Comparison of ENCODE assay signal across 5 cellular contexts in genomic region chr10:8415029-8415428, GRCh38.
DNase-seq lines count a peak whose midpoint lies in the region; ATAC-seq, FAIRE-seq and TF ChIP-seq lines count a peak whose summit lies in the region.
"Not testable (repeated sequence)": the region's sequence is repeated elsewhere in the genome, so short reads cannot be mapped to it uniquely, and the experiment has no call there.

No MANE protein-coding gene starts in this region.

- H3K4me3 Mint-ChIP-seq in Caco-2 (ENCODE audit: unreplicated experiment), result peak overlapping the region; percentile 25
- H3K4me3 Mint-ChIP-seq in T-helper 2 cell treated with Interferon-gamma antibody and Interleukin-4, amounts not matched to agents 5 μg/mL and 100 μg/mL, for 36 hours; activated T-helper 1 cell treated with anti-CD3 and anti-CD28 coated beads, Interleukin-12 subunit alpha, Interleukin-12 subunit beta, Interleukin-2, Interleukin-4 antibody, amounts not matched to agents 30 ng/mL and 10 ng/mL and 1 ng/mL, durations not matched to agents 14 hours and 24 hours and 36 hours; immature natural killer cell: not testable (repeated sequence)

- in situ Hi-C loops in K562 (cut with MboI), result not testable (repeated sequence)

- not testable (repeated sequence) for H2AFZ ChIP-seq in K562 (ENCODE audit: low read depth, low read length)

- H3K9me3 ChIP-seq in Caco-2; K562 (replicated peaks; ENCODE audit: control insufficient read depth, insufficient read depth, low read depth, low read length): not testable (repeated sequence)

- not testable (repeated sequence) for TF ChIP-seq POLR2A in K562 (conservative IDR thresholded peaks at IDR 0.05)

- not testable (repeated sequence) for DNase-seq in Caco-2; T-helper 2 cell treated with Interferon-gamma antibody and Interleukin-4, amounts not matched to agents 5 μg/mL and 100 μg/mL, for 36 hours (ENCODE audit: low spot score); activated T-helper 1 cell treated with anti-CD3 and anti-CD28 coated beads, Interleukin-12 subunit alpha, Interleukin-12 subunit beta, Interleukin-2, Interleukin-4 antibody, amounts not matched to agents 30 ng/mL and 10 ng/mL and 1 ng/mL, durations not matched to agents 14 hours and 24 hours and 36 hours (ENCODE audit: low spot score); K562 (ENCODE audit: extremely low read depth in 1 of 4, low spot score in 3 of 4); immature natural killer cell

- not testable (repeated sequence) for H3K27me3 Mint-ChIP-seq in Caco-2 (ENCODE audit: insufficient read depth, unreplicated experiment); T-helper 2 cell treated with Interferon-gamma antibody and Interleukin-4, amounts not matched to agents 5 μg/mL and 100 μg/mL, for 36 hours (ENCODE audit: low read depth)
- H3K27me3 Mint-ChIP-seq in activated T-helper 1 cell treated with anti-CD3 and anti-CD28 coated beads, Interleukin-12 subunit alpha, Interleukin-12 subunit beta, Interleukin-2, Interleukin-4 antibody, amounts not matched to agents 30 ng/mL and 10 ng/mL and 1 ng/mL, durations not matched to agents 14 hours and 24 hours and 36 hours (ENCODE audit: insufficient read depth), result peaks cover 11% of the 10 kb centered on the region
- peaks cover 0 to 12% (median 0%) of the 10 kb centered on the region in 3 donors for H3K27me3 Mint-ChIP-seq in immature natural killer cell (ENCODE audit: low read depth in 3 of 3)

- H3K4me3 ChIP-seq in Caco-2 (ENCODE audit: low read depth, low read length); K562: not testable (repeated sequence)

- not testable (repeated sequence) for H3K9me1 ChIP-seq in K562 (ENCODE audit: control insufficient read depth, insufficient read depth, low read length)

- peaks cover 48% of the 10 kb centered on the region for H3K4me1 ChIP-seq in Caco-2
- not testable (repeated sequence) for H3K4me1 ChIP-seq in K562 (replicated peaks in 1 of 2; ENCODE audit: control insufficient read depth in 2 of 2, insufficient read depth in 2 of 2, low read length in 2 of 2)

- not testable (repeated sequence) for H3K27ac ChIP-seq in K562 (ENCODE audit: extremely low read depth, low read depth, low read length)

- H4K20me1 ChIP-seq in K562 (replicated peaks; ENCODE audit: control insufficient read depth, insufficient read depth, low read length), result not testable (repeated sequence)

- peak overlapping the region; percentile 36 for H3K27ac Mint-ChIP-seq in Caco-2 (ENCODE audit: unreplicated experiment)
- H3K27ac Mint-ChIP-seq in T-helper 2 cell treated with Interferon-gamma antibody and Interleukin-4, amounts not matched to agents 5 μg/mL and 100 μg/mL, for 36 hours, result peak overlapping the region; percentile 98
- peak overlapping the region; percentile 85 for H3K27ac Mint-ChIP-seq in activated T-helper 1 cell treated with anti-CD3 and anti-CD28 coated beads, Interleukin-12 subunit alpha, Interleukin-12 subunit beta, Interleukin-2, Interleukin-4 antibody, amounts not matched to agents 30 ng/mL and 10 ng/mL and 1 ng/mL, durations not matched to agents 14 hours and 24 hours and 36 hours
- H3K27ac Mint-ChIP-seq in immature natural killer cell, result peak overlapping the region in 5 of 6 donors; percentile 91 to 99 (median 99)

- intact Hi-C loops in Caco-2 (cut with micrococcal nuclease; ENCODE audit: unreplicated experiment); activated T-helper 1 cell treated with anti-CD3 and anti-CD28 coated beads, Interleukin-12 subunit alpha, Interleukin-12 subunit beta, Interleukin-2, Interleukin-4 antibody, amounts not matched to agents 30 ng/mL and 10 ng/mL and 1 ng/mL, durations not matched to agents 14 hours and 24 hours and 36 hours (cut with micrococcal nuclease): not testable (repeated sequence)
- intact Hi-C loops in K562 (cut with micrococcal nuclease), result loop anchor here (10.0 kb wide), 1 partner anchor 60 kb away; no protein-coding TSS in a partner anchor

- H3K27me3 ChIP-seq in Caco-2 (replicated peaks; ENCODE audit: control insufficient read depth, insufficient read depth, low read length); K562 (ENCODE audit: control insufficient read depth in 2 of 2, insufficient read depth in 2 of 2, low read length in 2 of 2): not testable (repeated sequence)

- H3K4me1 Mint-ChIP-seq in Caco-2 (ENCODE audit: low read depth, unreplicated experiment), result peaks cover 70% of the 10 kb centered on the region
- H3K4me1 Mint-ChIP-seq in T-helper 2 cell treated with Interferon-gamma antibody and Interleukin-4, amounts not matched to agents 5 μg/mL and 100 μg/mL, for 36 hours (ENCODE audit: low read depth), result peaks cover 64% of the 10 kb centered on the region
- peaks cover 36% of the 10 kb centered on the region for H3K4me1 Mint-ChIP-seq in activated T-helper 1 cell treated with anti-CD3 and anti-CD28 coated beads, Interleukin-12 subunit alpha, Interleukin-12 subunit beta, Interleukin-2, Interleukin-4 antibody, amounts not matched to agents 30 ng/mL and 10 ng/mL and 1 ng/mL, durations not matched to agents 14 hours and 24 hours and 36 hours (ENCODE audit: low read depth)
- peaks cover 34 to 38% of the 10 kb centered on the region in 2 donors for H3K4me1 Mint-ChIP-seq in immature natural killer cell

- not testable (repeated sequence) for H3K36me3 Mint-ChIP-seq in Caco-2 (ENCODE audit: insufficient read depth, unreplicated experiment); activated T-helper 1 cell treated with anti-CD3 and anti-CD28 coated beads, Interleukin-12 subunit alpha, Interleukin-12 subunit beta, Interleukin-2, Interleukin-4 antibody, amounts not matched to agents 30 ng/mL and 10 ng/mL and 1 ng/mL, durations not matched to agents 14 hours and 24 hours and 36 hours (ENCODE audit: low read depth); immature natural killer cell
- peaks cover 17% of the 10 kb centered on the region for H3K36me3 Mint-ChIP-seq in T-helper 2 cell treated with Interferon-gamma antibody and Interleukin-4, amounts not matched to agents 5 μg/mL and 100 μg/mL, for 36 hours (ENCODE audit: low read depth)

- 0% methylated on average over 2 of the region's 2 CpGs for WGBS in K562 (ENCODE audit: insufficient coverage, low coverage, missing lambda C conversion rate)

- BruUV-seq in Caco-2 (replicated peaks; lab: Mats Ljungman, UMichigan); K562 (replicated peaks; lab: Mats Ljungman, UMichigan): not testable (repeated sequence)

- not testable (repeated sequence) for FAIRE-seq in K562 (lab: Jason Lieb, UNC)

- not testable (repeated sequence) for H3K36me3 ChIP-seq in Caco-2 (ENCODE audit: control insufficient read depth, insufficient read depth, low read length); K562 (ENCODE audit: control insufficient read depth, insufficient read depth, low read length)

- TF ChIP-seq CTCF in Caco-2 (IDR thresholded peaks at IDR 0.05; ENCODE audit: insufficient read depth in 1 of 2, low read depth in 1 of 2, low read length in 1 of 2, severe bottlenecking in 1 of 2, unreplicated experiment in 1 of 2); K562 (IDR thresholded peaks at IDR 0.05 in 2 of 3, conservative IDR thresholded peaks at IDR 0.05 in 1 of 3; ENCODE audit: insufficient read depth in 2 of 3, low read depth in 1 of 3, low read length in 3 of 3): not testable (repeated sequence)

- CTCF ChIA-PET in Caco-2 (lab: Charles Lee); K562 (lab: Yijun Ruan, JAX; ENCODE audit: low intra/inter-chr PET ratio): not testable (repeated sequence)

- H3K9me3 Mint-ChIP-seq in Caco-2 (ENCODE audit: unreplicated experiment); T-helper 2 cell treated with Interferon-gamma antibody and Interleukin-4, amounts not matched to agents 5 μg/mL and 100 μg/mL, for 36 hours; activated T-helper 1 cell treated with anti-CD3 and anti-CD28 coated beads, Interleukin-12 subunit alpha, Interleukin-12 subunit beta, Interleukin-2, Interleukin-4 antibody, amounts not matched to agents 30 ng/mL and 10 ng/mL and 1 ng/mL, durations not matched to agents 14 hours and 24 hours and 36 hours; immature natural killer cell: not testable (repeated sequence)

- not testable (repeated sequence) for H3K4me2 ChIP-seq in K562 (ENCODE audit: insufficient read depth, low read length)

- not testable (repeated sequence) for TF ChIP-seq EP300 in K562 (IDR thresholded peaks at IDR 0.05; ENCODE audit: low read length)

- TF ChIP-seq RAD21 in K562 (CRISPR knock-in tag; conservative IDR thresholded peaks at IDR 0.05 in 1 of 2, IDR thresholded peaks at IDR 0.05 in 1 of 2), result not testable (repeated sequence)

- not testable (repeated sequence) for H3K79me2 ChIP-seq in K562 (ENCODE audit: control insufficient read depth, insufficient read depth, low read length)

- H3K9ac ChIP-seq in K562 (ENCODE audit: insufficient read depth in 1 of 2, low read depth in 2 of 2, low read length in 2 of 2), result not testable (repeated sequence)

- not testable (repeated sequence) for ATAC-seq in K562

- POLR2A ChIA-PET in Caco-2 (lab: Charles Lee); K562 (lab: Yijun Ruan, JAX): not testable (repeated sequence)

TF ChIP-seq in K562, 482 proteins besides CTCF, POLR2A, EP300 and RAD21:
- TF ChIP-seq ZNF146 (CRISPR knock-in tag; IDR thresholded peaks at IDR 0.05; ENCODE audit: unreplicated experiment) (peak; percentile 49), RBM25 (IDR thresholded peaks at IDR 0.05; ENCODE audit: low read depth, low read length, severe bottlenecking) (peak; percentile 31)

Comparison
In these comparisons a context has a peak if more than half of its experiments do, and no peak if none do; other contexts are left out.
1. H3K27ac Mint-ChIP-seq: peak in every context shown above with its lines; median percentile 99 in immature natural killer cell; 98 in T-helper 2 cell treated with Interferon-gamma antibody and Interleukin-4, amounts not matched to agents 5 μg/mL and 100 μg/mL, for 36 hours; 85 in activated T-helper 1 cell treated with anti-CD3 and anti-CD28 coated beads, Interleukin-12 subunit alpha, Interleukin-12 subunit beta, Interleukin-2, Interleukin-4 antibody, amounts not matched to agents 30 ng/mL and 10 ng/mL and 1 ng/mL, durations not matched to agents 14 hours and 24 hours and 36 hours; 36 in Caco-2.